8 cellular contexts compared by ENCODE assay signal in genomic region chr12:47838286-47838931, GRCh38. TPM values are rescaled to one million over a fixed set of nuclear protein-coding genes. Genes with fewer than 3 reads are reported as not detected.
DNase-seq lines count a peak whose midpoint lies in the region; ATAC-seq and TF ChIP-seq lines count a peak whose summit lies in the region.

No MANE protein-coding gene starts in this region.

- no peak for ATAC-seq in GM21825 (IDR thresholded peaks at IDR 0.05; ENCODE audit: unreplicated experiment)

- no peak overlapping the region for H3K27ac ChIP-seq in HL-60 (replicated peaks)

- H3K27me3 ChIP-seq in HL-60 (ENCODE audit: insufficient read depth, poor library complexity, severe bottlenecking) = no peaks in the 10 kb centered on the region

- no peaks in the 10 kb centered on the region for H3K9me3 Mint-ChIP-seq in osteocyte (ENCODE audit: unreplicated experiment)

- peak; percentile 50 for DNase-seq in COR-L47 (lab: John Stamatoyannopoulos, UW)
- peak in 1 of 2 experiments; percentile 24 for DNase-seq in HL-60 (ENCODE audit: low read depth in 1 of 2, low spot score in 1 of 2)
- peak; percentile 53 for DNase-seq in activated CD4-positive, alpha-beta T cell treated with anti-CD3 and anti-CD28 coated beads for 48 hours
- DNase-seq in fibroblast of the aortic adventitia (ENCODE audit: low read depth) = peak; percentile 58
- no peak for DNase-seq in osteocyte (ENCODE audit: extremely low spot score, unreplicated experiment)
- DNase-seq in H4 (ENCODE audit: low spot score) = no peak
- DNase-seq in NOMO-1 treated with DMSO at 0.1 percent for 48 hours (lab: John Stamatoyannopoulos, UW; ENCODE audit: unreplicated experiment) = no peak

- peaks cover 13% of the 10 kb centered on the region for H3K4me1 Mint-ChIP-seq in osteocyte (ENCODE audit: unreplicated experiment)

- no peak overlapping the region for H3K27ac Mint-ChIP-seq in osteocyte (ENCODE audit: unreplicated experiment)

- TF ChIP-seq CTCF in HL-60 (IDR thresholded peaks at IDR 0.05; ENCODE audit: insufficient read depth, low read length) = peak; percentile 14
- peak; percentile 55 for TF ChIP-seq CTCF in fibroblast of the aortic adventitia (IDR thresholded peaks at IDR 0.05; ENCODE audit: insufficient read depth, low read length)
- peak; percentile 77 for TF ChIP-seq CTCF in osteocyte (IDR thresholded peaks at IDR 0.05)

- peaks cover 9% of the 10 kb centered on the region for H3K27me3 Mint-ChIP-seq in osteocyte (ENCODE audit: unreplicated experiment)

- H3K36me3 Mint-ChIP-seq in osteocyte (ENCODE audit: unreplicated experiment) = no peaks in the 10 kb centered on the region

- H3K4me3 ChIP-seq in HL-60 (replicated peaks; ENCODE audit: insufficient read depth, low read length) (no peak overlapping the region), fibroblast of the aortic adventitia (ENCODE audit: low read depth, low read length) (no peak overlapping the region)

- H3K4me3 Mint-ChIP-seq in osteocyte (ENCODE audit: unreplicated experiment) = no peak overlapping the region

RNA-seq across cellular contexts. Expression of gene HDAC7, which starts 18.7 kb away (rescaled TPM):
- total RNA-seq in fibroblast of the aortic adventitia (ENCODE audit: low replicate concordance) (48.9 and 78.8 TPM in 2 replicates), osteocyte (114 and 120 TPM in 2 replicates)
- 10.0 and 13.7 TPM in 2 replicates for total RNA-seq in H4 (2014; rRNA removed; shearing (Covaris generic))

Comparison
In these comparisons a context has a peak if more than half of its experiments do, and no peak if none do; other contexts are left out.
1. DNase-seq: peak in COR-L47 (single experiment), activated CD4-positive, alpha-beta T cell treated with anti-CD3 and anti-CD28 coated beads for 48 hours (single experiment) and fibroblast of the aortic adventitia (single experiment); none in osteocyte (single experiment), H4 (single experiment) and NOMO-1 treated with DMSO at 0.1 percent for 48 hours (single experiment).
2. CTCF ChIP-seq: peak in every context shown above with its lines; median percentile 77 in osteocyte; 55 in fibroblast of the aortic adventitia; 14 in HL-60.